Comparison of ENCODE assay signal across 8 cellular contexts in the genomic region with DNA sequence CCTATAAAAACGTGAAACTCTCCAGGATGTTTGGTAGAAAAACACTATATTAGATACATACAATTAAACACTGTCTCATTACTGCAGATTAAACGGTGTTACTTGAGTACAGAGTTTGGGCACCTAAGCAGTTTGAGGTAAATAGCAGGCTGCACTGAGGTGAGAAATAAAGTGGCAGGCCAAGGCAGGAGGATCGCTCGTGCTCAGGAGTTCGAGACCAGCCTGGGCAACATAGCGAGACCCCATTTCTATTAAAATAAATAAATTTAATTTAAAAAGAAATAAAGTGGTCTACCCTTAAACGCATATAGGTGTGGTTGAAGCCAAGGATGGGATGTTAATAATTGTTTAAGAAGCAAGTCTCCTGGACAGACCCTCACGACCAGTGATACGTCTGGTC. TPM values are rescaled to one million over a fixed set of nuclear protein-coding genes. Genes with fewer than 3 reads are reported as not detected.
DNase-seq lines count a peak whose midpoint lies in the region; ATAC-seq, FAIRE-seq and TF ChIP-seq lines count a peak whose summit lies in the region.

No MANE protein-coding gene starts in this region.

- POLR2A ChIA-PET in naive thymus-derived CD8-positive, alpha-beta T cell (lab: Charles Lee), result interaction anchor here (1.5 to 4.2 kb wide), 5 partner anchors 9 to 179 kb away, joined by 5 to 58 read pairs (median 8); partner anchors contain the start of gene ZMYM5

- no peak overlapping the region for H2AFZ ChIP-seq in MM.1S (ENCODE audit: low read length)

- peaks cover 0 to 6% (median 3%) of the 10 kb centered on the region in 3 donors for H3K36me3 Mint-ChIP-seq in naive thymus-derived CD8-positive, alpha-beta T cell

- H3K4me1 ChIP-seq in BLaER1 treated with 17β-estradiol and CSF1 and Interleukin-3, amounts not matched to agents 10 nM and 100 nM, result peaks cover 3 to 13% (median 7%) of the 10 kb centered on the region in 10 experiments; a peak in 12 of 20 replicates
- H3K4me1 ChIP-seq in MM.1S (ENCODE audit: low read length), result no peaks in the 10 kb centered on the region

- H3K4me3 Mint-ChIP-seq in naive thymus-derived CD8-positive, alpha-beta T cell, result peak overlapping the region; percentile 89 to 99 (median 98)

- DNase-seq in MM.1S, result no peak
- DNase-seq in dorsolateral prefrontal cortex, result no peak
- DNase-seq in naive thymus-derived CD8-positive, alpha-beta T cell, result no peak
- no peak for DNase-seq in retina
- DNase-seq in urothelium cell line (ENCODE audit: low spot score), result no peak

- H3K4me3 ChIP-seq in BLaER1 treated with 17β-estradiol and CSF1 and Interleukin-3, amounts not matched to agents 10 nM and 100 nM, result peak overlapping the region; percentile 79 to 98 (median 95)
- H3K4me3 ChIP-seq in MM.1S (ENCODE audit: low read length) (peak overlapping the region; percentile 87), dorsolateral prefrontal cortex (peak overlapping the region; percentile 62 to 100 (median 94))

- H3K9ac ChIP-seq in BLaER1 treated with 17β-estradiol and CSF1 and Interleukin-3, amounts not matched to agents 10 nM and 100 nM, result peak overlapping the region; percentile 93 to 100 (median 99)
- H3K9ac ChIP-seq in MM.1S (ENCODE audit: low read length), result peak overlapping the region; percentile 86; the same call in 1 of the 2 replicates

- TF ChIP-seq CTCF in MM.1S (IDR thresholded peaks at IDR 0.05; ENCODE audit: low read length) (no peak), dorsolateral prefrontal cortex (IDR thresholded peaks at IDR 0.05 in 54 of 56, conservative IDR thresholded peaks at IDR 0.05 in 2 of 56; ENCODE audit: low read depth in 1 of 56, partially characterized antibody in 56 of 56) (no peak)

- peak overlapping the region; percentile 79 to 100 (median 99) for H3K27ac Mint-ChIP-seq in naive thymus-derived CD8-positive, alpha-beta T cell

- peaks cover 0 to 27% (median 21%) of the 10 kb centered on the region in 11 experiments; a peak in 19 of 22 replicates for H3K36me3 ChIP-seq in BLaER1 treated with 17β-estradiol and CSF1 and Interleukin-3, amounts not matched to agents 10 nM and 100 nM
- no peaks in the 10 kb centered on the region for H3K36me3 ChIP-seq in MM.1S (replicated peaks; ENCODE audit: insufficient read depth, low read length)

- peak overlapping the region; percentile 93 to 100 (median 98); a peak in 21 of 22 replicates for H3K27ac ChIP-seq in BLaER1 treated with 17β-estradiol and CSF1 and Interleukin-3, amounts not matched to agents 10 nM and 100 nM
- H3K27ac ChIP-seq in MM.1S (ENCODE audit: low read length) (no peak overlapping the region), dorsolateral prefrontal cortex (peak overlapping the region in 50 of 59 donors; percentile 75 to 98 (median 94))

- H3K9me3 Mint-ChIP-seq in naive thymus-derived CD8-positive, alpha-beta T cell, result peaks cover 0 to 3% (median 0%) of the 10 kb centered on the region in 9 donors

- no peaks in the 10 kb centered on the region for H3K9me2 ChIP-seq in MM.1S (replicated peaks; ENCODE audit: insufficient read depth, low read length)

- intact Hi-C loops in dorsolateral prefrontal cortex (cut with DNase I), result loop anchor here in 1 of 2 donors (10.0 kb wide), 1 partner anchor 147 kb away; the partner anchor contains the start of gene MPHOSPH8

- H3F3A ChIP-seq in MM.1S (ENCODE audit: insufficient read depth, low read length), result no peaks in the 10 kb centered on the region

- H3K4me2 ChIP-seq in BLaER1 treated with 17β-estradiol and CSF1 and Interleukin-3, amounts not matched to agents 10 nM and 100 nM, result peak overlapping the region; percentile 49 to 90 (median 77)
- H3K4me2 ChIP-seq in MM.1S (ENCODE audit: low read depth, low read length), result peak overlapping the region; percentile 39; the same call in 1 of the 2 replicates

- H3K27me3 Mint-ChIP-seq in naive thymus-derived CD8-positive, alpha-beta T cell, result peaks cover 0 to 4% (median 0%) of the 10 kb centered on the region in 5 donors

- peaks cover 1 to 20% (median 14%) of the 10 kb centered on the region in 4 donors for H3K4me1 Mint-ChIP-seq in naive thymus-derived CD8-positive, alpha-beta T cell

- H3K27me3 ChIP-seq in BLaER1 treated with 17β-estradiol and CSF1 and Interleukin-3, amounts not matched to agents 10 nM and 100 nM, result no peaks in the 10 kb centered on the region
- no peaks in the 10 kb centered on the region for H3K27me3 ChIP-seq in MM.1S (replicated peaks; ENCODE audit: insufficient read depth, low read length)
- H3K27me3 ChIP-seq in dorsolateral prefrontal cortex, result no peaks in the 10 kb centered on the region

- ATAC-seq in naive thymus-derived CD8-positive, alpha-beta T cell, result no peak
- ATAC-seq in GM19455 (IDR thresholded peaks at IDR 0.05; ENCODE audit: unreplicated experiment) (no peak), HG02938 (IDR thresholded peaks at IDR 0.05; ENCODE audit: unreplicated experiment) (no peak)

- H4K20me1 ChIP-seq in BLaER1 treated with 17β-estradiol and CSF1 and Interleukin-3, amounts not matched to agents 10 nM and 100 nM, result peaks cover 14 to 34% (median 30%) of the 10 kb centered on the region in 11 experiments; a peak in 21 of 22 replicates
- H4K20me1 ChIP-seq in MM.1S (ENCODE audit: insufficient read depth, low read length), result no peaks in the 10 kb centered on the region

- FAIRE-seq in urothelium cell line (lab: Jason Lieb, UNC), result no peak

- H3K9me3 ChIP-seq in BLaER1 treated with 17β-estradiol and CSF1 and Interleukin-3, amounts not matched to agents 10 nM and 100 nM (replicated peaks in 1 of 11), result peaks cover 0 to 24% (median 14%) of the 10 kb centered on the region in 11 experiments; a peak in 15 of 22 replicates
- no peaks in the 10 kb centered on the region for H3K9me3 ChIP-seq in MM.1S (replicated peaks; ENCODE audit: insufficient read depth, low read length)

- H3K79me2 ChIP-seq in MM.1S (ENCODE audit: low read length), result peaks cover 32% of the 10 kb centered on the region

RNA-seq across cellular contexts. Expression of gene PSPC1, which starts 1.2 kb away (rescaled TPM):
- 10 to 100 TPM; 58.7 to 96.1 (median 78.1) TPM for total RNA-seq in dorsolateral prefrontal cortex
- 10 to 100 TPM; 97.9 to 99.4 TPM for total RNA-seq in naive thymus-derived CD8-positive, alpha-beta T cell
- polyA plus RNA-seq in naive thymus-derived CD8-positive, alpha-beta T cell, result 10 to 100 TPM; 23.4 to 34.1 (median 26.7) TPM
